In genomic region chr15:96586901-96587300, GRCh38 we compare ENCODE assay signal across 1 cellular context.
A peak's percentile ranks its signal among the peaks of the same experiment; 100 is the strongest.
TF ChIP-seq lines count a peak whose summit lies in the region.

No MANE protein-coding gene starts in this region.

TF ChIP-seq in GM12878, 131 proteins besides CTCF, POLR2A, EP300 and RAD21 (continued from another document):
- TF ChIP-seq, protein P1, sequence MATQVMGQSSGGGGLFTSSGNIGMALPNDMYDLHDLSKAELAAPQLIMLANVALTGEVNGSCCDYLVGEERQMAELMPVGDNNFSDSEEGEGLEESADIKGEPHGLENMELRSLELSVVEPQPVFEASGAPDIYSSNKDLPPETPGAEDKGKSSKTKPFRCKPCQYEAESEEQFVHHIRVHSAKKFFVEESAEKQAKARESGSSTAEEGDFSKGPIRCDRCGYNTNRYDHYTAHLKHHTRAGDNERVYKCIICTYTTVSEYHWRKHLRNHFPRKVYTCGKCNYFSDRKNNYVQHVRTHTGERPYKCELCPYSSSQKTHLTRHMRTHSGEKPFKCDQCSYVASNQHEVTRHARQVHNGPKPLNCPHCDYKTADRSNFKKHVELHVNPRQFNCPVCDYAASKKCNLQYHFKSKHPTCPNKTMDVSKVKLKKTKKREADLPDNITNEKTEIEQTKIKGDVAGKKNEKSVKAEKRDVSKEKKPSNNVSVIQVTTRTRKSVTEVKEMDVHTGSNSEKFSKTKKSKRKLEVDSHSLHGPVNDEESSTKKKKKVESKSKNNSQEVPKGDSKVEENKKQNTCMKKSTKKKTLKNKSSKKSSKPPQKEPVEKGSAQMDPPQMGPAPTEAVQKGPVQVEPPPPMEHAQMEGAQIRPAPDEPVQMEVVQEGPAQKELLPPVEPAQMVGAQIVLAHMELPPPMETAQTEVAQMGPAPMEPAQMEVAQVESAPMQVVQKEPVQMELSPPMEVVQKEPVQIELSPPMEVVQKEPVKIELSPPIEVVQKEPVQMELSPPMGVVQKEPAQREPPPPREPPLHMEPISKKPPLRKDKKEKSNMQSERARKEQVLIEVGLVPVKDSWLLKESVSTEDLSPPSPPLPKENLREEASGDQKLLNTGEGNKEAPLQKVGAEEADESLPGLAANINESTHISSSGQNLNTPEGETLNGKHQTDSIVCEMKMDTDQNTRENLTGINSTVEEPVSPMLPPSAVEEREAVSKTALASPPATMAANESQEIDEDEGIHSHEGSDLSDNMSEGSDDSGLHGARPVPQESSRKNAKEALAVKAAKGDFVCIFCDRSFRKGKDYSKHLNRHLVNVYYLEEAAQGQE (IDR thresholded peaks at IDR 0.05; ENCODE audit: low read depth, low read length) = no peak
- no peak for TF ChIP-seq RELA (IDR thresholded peaks at IDR 0.05; ENCODE audit: borderline replicate concordance, partially characterized antibody)
- no peak for TF ChIP-seq EED (IDR thresholded peaks at IDR 0.05; ENCODE audit: low read depth)
- TF ChIP-seq NR2C1 (IDR thresholded peaks at IDR 0.05) = no peak
- TF ChIP-seq, protein P2, sequence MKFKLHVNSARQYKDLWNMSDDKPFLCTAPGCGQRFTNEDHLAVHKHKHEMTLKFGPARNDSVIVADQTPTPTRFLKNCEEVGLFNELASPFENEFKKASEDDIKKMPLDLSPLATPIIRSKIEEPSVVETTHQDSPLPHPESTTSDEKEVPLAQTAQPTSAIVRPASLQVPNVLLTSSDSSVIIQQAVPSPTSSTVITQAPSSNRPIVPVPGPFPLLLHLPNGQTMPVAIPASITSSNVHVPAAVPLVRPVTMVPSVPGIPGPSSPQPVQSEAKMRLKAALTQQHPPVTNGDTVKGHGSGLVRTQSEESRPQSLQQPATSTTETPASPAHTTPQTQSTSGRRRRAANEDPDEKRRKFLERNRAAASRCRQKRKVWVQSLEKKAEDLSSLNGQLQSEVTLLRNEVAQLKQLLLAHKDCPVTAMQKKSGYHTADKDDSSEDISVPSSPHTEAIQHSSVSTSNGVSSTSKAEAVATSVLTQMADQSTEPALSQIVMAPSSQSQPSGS (IDR thresholded peaks at IDR 0.05; ENCODE audit: low read length) = no peak
- peak; percentile 42 to 51; a peak in 2 of 4 replicates for TF ChIP-seq IKZF2 (IDR thresholded peaks at IDR 0.05)
- TF ChIP-seq DPF2 (IDR thresholded peaks at IDR 0.05) = 0 out of 2 replicates have a peak, but pooled peaks have one; percentile 65
TF ChIP-seq in GM12878: peak in this region for 4.
